In the genomic region with DNA sequence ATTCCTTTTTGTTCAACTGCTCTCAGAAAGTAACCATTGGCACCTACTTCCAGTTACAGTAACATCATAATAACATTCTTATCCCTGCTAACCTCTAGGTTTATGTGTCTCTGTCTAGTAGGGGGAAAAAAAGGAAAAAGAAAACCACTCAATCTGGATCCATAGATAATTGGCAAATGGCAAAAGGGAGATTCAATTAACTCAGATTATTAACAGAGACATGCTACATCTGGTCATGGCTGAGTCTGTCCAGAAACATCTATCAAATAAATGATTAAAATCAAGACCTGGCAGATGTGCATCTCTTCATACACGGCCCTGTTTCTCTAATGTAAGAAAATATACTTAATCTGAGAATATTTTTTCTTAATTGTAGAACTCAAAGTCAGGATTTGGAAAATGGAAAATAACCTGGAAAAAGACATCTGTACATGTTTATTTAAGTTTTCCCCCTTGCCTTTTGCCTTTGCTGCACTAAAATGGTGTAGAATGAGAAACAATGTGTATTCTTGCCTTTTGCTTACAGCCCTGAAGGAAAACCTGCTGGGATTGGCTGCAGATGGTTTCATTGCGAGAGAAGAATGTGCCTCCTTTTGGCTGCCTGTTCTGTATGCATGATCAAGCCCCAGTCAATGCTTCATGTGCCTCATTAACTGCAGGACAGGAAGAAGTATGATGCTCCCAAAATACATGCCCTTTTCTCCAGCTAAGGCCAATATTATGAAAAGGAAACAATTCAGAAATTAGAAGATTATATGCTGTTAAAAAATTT, we compare ENCODE assay signal across 24 cellular contexts.
A peak's percentile ranks its signal among the peaks of the same experiment; 100 is the strongest.
DNase-seq lines count a peak whose midpoint lies in the region; ATAC-seq and TF ChIP-seq lines count a peak whose summit lies in the region.
"Had no signal": no experiment of that assay in that cellular context is flagged by ENCODE, and none has a peak within 500 bp of the region (broad histone marks: within the 10 kb centered on the region; RNA-seq: fewer than 3 reads in every experiment).

No MANE protein-coding gene starts in this region.

- H3K36me3 Mint-ChIP-seq in brain (no peaks in the 10 kb centered on the region), nephron progenitor cell (ENCODE audit: low read depth) (no peaks in the 10 kb centered on the region)
- H3K36me3 Mint-ChIP-seq in effector memory CD8-positive, alpha-beta T cell (ENCODE audit: insufficient read depth): no peaks in the 10 kb centered on the region
- H3K36me3 Mint-ChIP-seq: stimulated activated memory B cell treated with anti-CD40 and anti-IgM and Interleukin-4, amounts not matched to agents 10 μg/mL and 1 μg/mL and 100 μg/mL, for 72 hours had no signal

- H3K27ac ChIP-seq in DOHH2 (ENCODE audit: low read depth, low read length) (no peak overlapping the region), OCI-LY1 (ENCODE audit: low read depth, low read length, poor library complexity, severe bottlenecking) (peak overlapping the region; percentile 13)
- H3K27ac ChIP-seq: ascending aorta, BLaER1, coronary artery, epithelial cell of prostate, skin epidermis, transverse colon had no signal

- DNase-seq in nephron progenitor cell: peak; percentile 15
- DNase-seq in left colon: no peak
- DNase-seq in effector memory CD8-positive, alpha-beta T cell: no peak
- DNase-seq: activated CD4-positive, alpha-beta T cell treated with anti-CD3 and anti-CD28 coated beads, Interleukin-2, amount 10 ng/mL, durations not matched to agents 24 days and 14 days; activated effector memory CD4-positive, alpha-beta T cell treated with anti-CD3 and anti-CD28 coated beads, Interleukin-2, amount 50 U/mL, for 16 hours; activated T-cell treated with anti-CD3 and anti-CD28 coated beads, Interleukin-2, amount 50 U/mL, for 1 hour; effector CD8-positive, alpha-beta T cell; NCI-H1092 treated with DMSO at 0.1 percent for 48 hours; NCI-H1930; NCI-H748 treated with DMSO at 0.1 percent for 48 hours; occipital lobe; SHP77 treated with DMSO at 0.1 percent for 48 hours; transverse colon had no signal

- intact Hi-C loops in left colon (cut with DNase I, micrococcal nuclease): no loop called here

- H3K4me2 ChIP-seq in DOHH2 (ENCODE audit: low read length) (peak overlapping the region; percentile 21), OCI-LY1 (ENCODE audit: low read length) (no peak overlapping the region)
- H3K4me2 ChIP-seq: BLaER1 had no signal

- no peaks in the 10 kb centered on the region for H3K9me3 Mint-ChIP-seq in brain
- H3K9me3 Mint-ChIP-seq in nephron progenitor cell: no peaks in the 10 kb centered on the region
- H3K9me3 Mint-ChIP-seq in effector memory CD8-positive, alpha-beta T cell: peaks cover 2 to 12% of the 10 kb centered on the region in 2 donors
- H3K9me3 Mint-ChIP-seq: activated CD4-positive, alpha-beta T cell treated with anti-CD3 and anti-CD28 coated beads, Interleukin-2, amount 10 ng/mL, durations not matched to agents 24 days and 14 days; stimulated activated memory B cell treated with anti-CD40 and anti-IgM and Interleukin-4, amounts not matched to agents 10 μg/mL and 1 μg/mL and 100 μg/mL, for 72 hours had no signal

- peaks cover 15% of the 10 kb centered on the region for H3K4me1 Mint-ChIP-seq in brain
- H3K4me1 Mint-ChIP-seq in nephron progenitor cell: peaks cover 10% of the 10 kb centered on the region
- no peaks in the 10 kb centered on the region for H3K4me1 Mint-ChIP-seq in effector memory CD8-positive, alpha-beta T cell (ENCODE audit: low read depth in 2 of 2)
- H3K4me1 Mint-ChIP-seq: activated CD4-positive, alpha-beta T cell treated with anti-CD3 and anti-CD28 coated beads, Interleukin-2, amount 10 ng/mL, durations not matched to agents 24 days and 14 days; stimulated activated memory B cell treated with anti-CD40 and anti-IgM and Interleukin-4, amounts not matched to agents 10 μg/mL and 1 μg/mL and 100 μg/mL, for 72 hours had no signal

- H3K27me3 Mint-ChIP-seq in brain (no peaks in the 10 kb centered on the region), nephron progenitor cell (ENCODE audit: low read depth, poor library complexity) (no peaks in the 10 kb centered on the region)
- H3K27me3 Mint-ChIP-seq in effector memory CD8-positive, alpha-beta T cell: no peaks in the 10 kb centered on the region
- H3K27me3 Mint-ChIP-seq: activated CD4-positive, alpha-beta T cell treated with anti-CD3 and anti-CD28 coated beads, Interleukin-2, amount 10 ng/mL, durations not matched to agents 24 days and 14 days; stimulated activated memory B cell treated with anti-CD40 and anti-IgM and Interleukin-4, amounts not matched to agents 10 μg/mL and 1 μg/mL and 100 μg/mL, for 72 hours had no signal

- H4K20me1 ChIP-seq in DOHH2 (ENCODE audit: control insufficient read depth, insufficient read depth, low read depth, low read length) (no peaks in the 10 kb centered on the region), OCI-LY1 (ENCODE audit: insufficient read depth, low read length) (no peaks in the 10 kb centered on the region)
- H4K20me1 ChIP-seq: BLaER1 had no signal

- H3K9me3 ChIP-seq in DOHH2 (ENCODE audit: control insufficient read depth, insufficient read depth, low read length): no peaks in the 10 kb centered on the region
- no peaks in the 10 kb centered on the region for H3K9me3 ChIP-seq in OCI-LY1 (ENCODE audit: low read length)
- H3K9me3 ChIP-seq: ascending aorta, BLaER1, transverse colon had no signal

- H3K4me3 Mint-ChIP-seq in brain (peak overlapping the region in 1 of 5 experiments; percentile 21), nephron progenitor cell (no peak overlapping the region)
- no peak overlapping the region for H3K4me3 Mint-ChIP-seq in effector memory CD8-positive, alpha-beta T cell
- H3K4me3 Mint-ChIP-seq: activated CD4-positive, alpha-beta T cell treated with anti-CD3 and anti-CD28 coated beads, Interleukin-2, amount 10 ng/mL, durations not matched to agents 24 days and 14 days; stimulated activated memory B cell treated with anti-CD40 and anti-IgM and Interleukin-4, amounts not matched to agents 10 μg/mL and 1 μg/mL and 100 μg/mL, for 72 hours had no signal

- no peaks in the 10 kb centered on the region for H3K27me3 ChIP-seq in DOHH2 (ENCODE audit: control insufficient read depth, low read length)
- H3K27me3 ChIP-seq in OCI-LY1 (ENCODE audit: insufficient read depth, low read length): no peaks in the 10 kb centered on the region
- H3K27me3 ChIP-seq: ascending aorta, BLaER1, transverse colon had no signal

- no peaks in the 10 kb centered on the region for H3F3A ChIP-seq in DOHH2 (ENCODE audit: control insufficient read depth, insufficient read depth)
- no peaks in the 10 kb centered on the region for H3F3A ChIP-seq in OCI-LY1 (ENCODE audit: insufficient read depth, low read length)

- H3K9me2 ChIP-seq in DOHH2 (replicated peaks; ENCODE audit: control insufficient read depth, low read length) (no peaks in the 10 kb centered on the region), OCI-LY1 (ENCODE audit: low read depth, low read length) (no peaks in the 10 kb centered on the region)

- TF ChIP-seq CTCF in DOHH2 (IDR thresholded peaks at IDR 0.05; ENCODE audit: low read depth, low read length, poor library complexity, severe bottlenecking) (no peak), OCI-LY1 (IDR thresholded peaks at IDR 0.05; ENCODE audit: low read length) (no peak), brain (conservative IDR thresholded peaks at IDR 0.05) (no peak), nephron progenitor cell (IDR thresholded peaks at IDR 0.05) (no peak)

- no peaks in the 10 kb centered on the region for H3K36me3 ChIP-seq in DOHH2 (ENCODE audit: control insufficient read depth, low read length)
- no peaks in the 10 kb centered on the region for H3K36me3 ChIP-seq in OCI-LY1 (ENCODE audit: insufficient read depth, low read length)
- H3K36me3 ChIP-seq: ascending aorta, BLaER1, transverse colon had no signal

- peak overlapping the region; percentile 86; the same call in 1 of the 2 replicates for H2AFZ ChIP-seq in OCI-LY1 (ENCODE audit: low read length)

- H3K4me3 ChIP-seq in DOHH2 (ENCODE audit: low read length) (no peak overlapping the region), OCI-LY1 (ENCODE audit: low read depth, low read length, poor library complexity, severe bottlenecking) (no peak overlapping the region)
- H3K4me3 ChIP-seq: ascending aorta, BLaER1, coronary artery, skin epidermis, transverse colon had no signal

- peak overlapping the region in 4 of 5 experiments; percentile 15 to 84 (median 56) for H3K27ac Mint-ChIP-seq in brain
- no peak overlapping the region for H3K27ac Mint-ChIP-seq in nephron progenitor cell
- no peak overlapping the region for H3K27ac Mint-ChIP-seq in effector memory CD8-positive, alpha-beta T cell
- H3K27ac Mint-ChIP-seq: activated CD4-positive, alpha-beta T cell treated with anti-CD3 and anti-CD28 coated beads, Interleukin-2, amount 10 ng/mL, durations not matched to agents 24 days and 14 days; stimulated activated memory B cell treated with anti-CD40 and anti-IgM and Interleukin-4, amounts not matched to agents 10 μg/mL and 1 μg/mL and 100 μg/mL, for 72 hours had no signal

- H3K4me1 ChIP-seq in DOHH2 (ENCODE audit: control insufficient read depth, low read length): peaks cover 10% of the 10 kb centered on the region
- peaks cover 14% of the 10 kb centered on the region for H3K4me1 ChIP-seq in OCI-LY1 (ENCODE audit: insufficient read depth, low read length, severe bottlenecking)
- H3K4me1 ChIP-seq: ascending aorta, BLaER1, transverse colon had no signal

- H3K79me2 ChIP-seq in DOHH2 (ENCODE audit: control insufficient read depth, low read length) (no peaks in the 10 kb centered on the region), OCI-LY1 (ENCODE audit: insufficient read depth, low read length) (no peaks in the 10 kb centered on the region)

- ATAC-seq in left colon (no peak), HG02852 (IDR thresholded peaks at IDR 0.05; ENCODE audit: unreplicated experiment) (no peak), HG03439 (IDR thresholded peaks at IDR 0.05; ENCODE audit: unreplicated experiment) (no peak)
- no peak for ATAC-seq in effector memory CD8-positive, alpha-beta T cell (replicated peaks)
- ATAC-seq: stimulated activated memory B cell treated with anti-CD40 and anti-IgM and Interleukin-4, amounts not matched to agents 10 μg/mL and 1 μg/mL and 100 μg/mL, for 72 hours had no signal

- no peak overlapping the region for H3K9ac ChIP-seq in OCI-LY1 (ENCODE audit: low read length)
- H3K9ac ChIP-seq: BLaER1 had no signal

Comparison
In these comparisons a context has a peak if more than half of its experiments do, and no peak if none do; other contexts are left out.
1. H3K27ac Mint-ChIP-seq: peak in brain (4 of 5); none in nephron progenitor cell (single experiment) and effector memory CD8-positive, alpha-beta T cell (0 of 2).